23 cellular contexts compared by ENCODE assay signal in the genomic region with DNA sequence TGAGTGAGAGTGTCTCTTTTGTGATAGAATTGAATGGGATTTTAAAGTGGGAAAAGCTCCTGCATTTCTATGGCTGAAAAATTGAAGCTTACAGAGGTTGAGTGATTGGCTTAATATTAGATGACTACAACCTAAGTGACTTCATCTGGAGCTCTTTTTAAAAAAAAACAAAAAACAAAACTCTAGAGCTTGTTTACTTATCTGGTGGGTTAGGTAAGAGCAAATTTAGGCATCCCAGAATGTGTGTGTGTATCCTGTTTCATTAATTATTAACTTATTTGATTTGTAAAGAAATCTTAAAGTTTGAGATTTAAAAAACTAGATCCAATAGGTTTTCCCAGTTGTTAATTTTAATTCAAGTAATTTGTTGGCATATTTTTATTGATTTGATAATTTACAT.
DNase-seq lines count a peak whose midpoint lies in the region; ATAC-seq, FAIRE-seq and TF ChIP-seq lines count a peak whose summit lies in the region.
"Had no signal": no experiment of that assay in that cellular context is flagged by ENCODE, and none has a peak within 500 bp of the region (broad histone marks: within the 10 kb centered on the region; RNA-seq: fewer than 3 reads in every experiment).

No MANE protein-coding gene starts in this region.

- FAIRE-seq in kidney (lab: Jason Lieb, UNC) = peak; percentile 57
- FAIRE-seq in pancreas (lab: Jason Lieb, UNC) = peak; percentile 77
- FAIRE-seq: H54, K562 had no signal

- DNase-seq in DMS53 (lab: John Stamatoyannopoulos, UW) = peak; percentile 13
- no peak for DNase-seq in DMS53 treated with DMSO at 0.1 percent for 48 hours (lab: John Stamatoyannopoulos, UW; ENCODE audit: unreplicated experiment)
- DNase-seq in kidney = no peak
- DNase-seq in pancreas = no peak
- DNase-seq in cerebellum (ENCODE audit: low spot score) = no peak
- DNase-seq: 8988T; ACHN; BE2C; C1 segment of cervical spinal cord; CD4-positive, CD25-positive, alpha-beta regulatory T cell; CD8-positive, alpha-beta memory T cell; COR-L47; DMS 273 treated with DMSO at 0.1 percent for 48 hours; DMS79 treated with DMSO at 0.1 percent for 48 hours; GF-D8; GM23248; HCEC 1CT; IMR-90 had no signal

- intact Hi-C loops in kidney (cut with DNase I) (no loop called here), pancreas (cut with DNase I) (no loop called here)

- H3K4me3 ChIP-seq in kidney (ENCODE audit: low read length in 2 of 2) = no peak overlapping the region
- no peak overlapping the region for H3K4me3 ChIP-seq in pancreas
- H3K4me3 ChIP-seq: GM23248, K562 had no signal

- H3K9me3 ChIP-seq in kidney (ENCODE audit: control insufficient read depth in 1 of 2, low read length in 2 of 2) (no peaks in the 10 kb centered on the region), pancreas (no peaks in the 10 kb centered on the region)
- H3K9me3 ChIP-seq: BE2C had no signal

- TF ChIP-seq CTCF in kidney (IDR thresholded peaks at IDR 0.05; ENCODE audit: borderline replicate concordance, extremely low read depth, insufficient read depth) (no peak), pancreas (IDR thresholded peaks at IDR 0.05) (no peak)

- no peak overlapping the region for H3K27ac ChIP-seq in kidney (ENCODE audit: low read depth in 2 of 2, low read length in 2 of 2)
- no peak overlapping the region for H3K27ac ChIP-seq in pancreas
- H3K27ac ChIP-seq: GM23248, HL-60 had no signal

- ATAC-seq in pancreas (peak in 2 of 4 donors; percentile 31 to 55), GM18870 (IDR thresholded peaks at IDR 0.05; ENCODE audit: unreplicated experiment) (no peak), GM18520 (IDR thresholded peaks at IDR 0.05; ENCODE audit: unreplicated experiment) (no peak)
- ATAC-seq: K562 had no signal

- no peaks in the 10 kb centered on the region for H3K4me1 ChIP-seq in kidney (ENCODE audit: control insufficient read depth in 1 of 2, insufficient read depth in 1 of 2, low read depth in 1 of 2, low read length in 2 of 2)
- peaks cover 0 to 5% (median 0%) of the 10 kb centered on the region in 3 donors for H3K4me1 ChIP-seq in pancreas
- H3K4me1 ChIP-seq: BE2C had no signal

- H3K36me3 ChIP-seq in kidney (ENCODE audit: control insufficient read depth in 1 of 2, insufficient read depth in 2 of 2, low read length in 2 of 2) (peaks cover 8 to 16% of the 10 kb centered on the region in 2 donors), pancreas (peaks cover 0 to 19% (median 9%) of the 10 kb centered on the region in 3 donors)

- no peak overlapping the region for H3K9ac ChIP-seq in kidney (ENCODE audit: low read length in 2 of 2)
- H3K9ac ChIP-seq: GM23248 had no signal

- no peaks in the 10 kb centered on the region for H3K27me3 ChIP-seq in pancreas
- H3K27me3 ChIP-seq: BE2C had no signal
